Comparison of ENCODE assay signal across 19 cellular contexts in the genomic region with DNA sequence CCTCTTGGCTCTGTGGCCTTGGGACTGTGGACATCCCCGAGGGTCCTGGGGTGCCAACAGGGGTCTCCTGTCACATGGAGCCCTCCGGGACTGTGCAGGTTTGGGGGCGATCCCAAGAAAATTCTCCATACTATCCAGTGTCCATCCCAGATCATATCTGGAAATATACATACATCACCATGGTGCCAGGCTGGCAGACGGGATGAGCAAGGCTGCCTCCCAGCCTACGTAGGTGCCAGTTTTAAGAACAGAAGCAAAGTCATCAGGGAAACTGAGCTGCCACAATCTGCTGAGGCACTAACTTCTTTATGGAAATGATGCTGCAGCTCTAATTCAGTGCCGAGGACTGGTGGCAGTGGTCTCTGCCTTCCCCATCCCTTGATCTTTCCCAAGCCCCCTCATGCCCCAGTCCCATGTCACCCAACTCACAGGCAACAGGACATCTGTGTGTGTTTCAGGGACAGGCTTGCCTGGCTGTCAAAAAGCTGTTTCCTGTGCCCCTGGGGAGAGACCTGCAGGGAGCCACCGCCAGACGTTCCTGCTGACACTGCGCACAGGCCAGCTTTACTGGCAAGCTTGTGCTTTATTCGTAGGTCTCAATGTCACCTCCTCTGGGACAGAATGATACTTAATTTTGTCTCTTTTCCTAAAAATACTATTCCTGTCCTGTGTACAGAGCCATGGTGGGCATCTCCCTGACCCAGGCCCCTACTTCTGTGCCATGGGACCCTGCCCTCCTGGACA. TPM values are rescaled to one million over a fixed set of nuclear protein-coding genes. Genes with fewer than 3 reads are reported as not detected.
"Had no signal": no experiment of that assay in that cellular context is flagged by ENCODE, and none has a peak within 500 bp of the region (broad histone marks: within the 10 kb centered on the region; RNA-seq: fewer than 3 reads in every experiment).

No MANE protein-coding gene starts in this region.

- DNase-seq: activated CD4-positive, alpha-beta T cell treated with anti-CD3 and anti-CD28 coated beads, Interleukin-2, amount 50 U/mL, for 1 hour; activated CD8-positive, alpha-beta memory T cell treated with anti-CD3 and anti-CD28 coated beads for 24 hours; activated naive CD4-positive, alpha-beta T cell treated with anti-CD3 and anti-CD28 coated beads, Interleukin-2, amount 10 ng/mL, durations not matched to agents 7 days and 5 days; erythroblast; gastrocnemius medialis; islet precursor cell; mucosa of descending colon; naive thymus-derived CD4-positive, alpha-beta T cell; stimulated activated CD4-positive, alpha-beta T cell treated with anti-CD3 and anti-CD28 coated beads, Interleukin-4, amount 100 ng/mL, for 1 hour; stimulated activated naive CD4-positive, alpha-beta T cell treated with Interleukin-2 at 50 U/mL for 16 hours had no signal

- H3K27me3 ChIP-seq: cardiac muscle cell, gastrocnemius medialis, neutrophil, suprapubic skin had no signal

- ATAC-seq: activated CD4-positive, CD25-positive, alpha-beta regulatory T cell treated with anti-CD3 and anti-CD28 coated beads, Interleukin-2, amount 50 U/mL, for 24 hours; activated T-helper 17 cell treated with anti-CD3 and anti-CD28 coated beads, Interleukin-2, amount 50 U/mL, for 72 hours; gastrocnemius medialis; mucosa of descending colon; naive thymus-derived CD4-positive, alpha-beta T cell had no signal

- H3K9me3 ChIP-seq: gastrocnemius medialis, mucosa of descending colon, neutrophil had no signal

- H3K36me3 Mint-ChIP-seq: activated naive CD4-positive, alpha-beta T cell treated with anti-CD3 and anti-CD28 coated beads, Interleukin-2, amount 10 ng/mL, durations not matched to agents 7 days and 5 days; naive thymus-derived CD4-positive, alpha-beta T cell; type B pancreatic cell had no signal

- H3K27ac ChIP-seq: cardiac muscle cell, gastrocnemius medialis, neutrophil, parathyroid adenoma, suprapubic skin had no signal

- H3K9me3 Mint-ChIP-seq: activated naive CD4-positive, alpha-beta T cell treated with anti-CD3 and anti-CD28 coated beads, Interleukin-2, amount 10 ng/mL, durations not matched to agents 7 days and 5 days; activated T-helper 17 cell treated with anti-CD3 and anti-CD28 coated beads, Interleukin-2, amount 50 U/mL, for 72 hours; naive thymus-derived CD4-positive, alpha-beta T cell; T-helper 2 cell treated with Interferon-gamma antibody and Interleukin-4, amounts not matched to agents 5 μg/mL and 100 μg/mL, for 36 hours; type B pancreatic cell had no signal

- H3K9ac ChIP-seq: parathyroid adenoma had no signal

- H3K4me3 ChIP-seq: cardiac muscle cell, gastrocnemius medialis, mucosa of descending colon, suprapubic skin had no signal

- H3K27me3 Mint-ChIP-seq: activated naive CD4-positive, alpha-beta T cell treated with anti-CD3 and anti-CD28 coated beads, Interleukin-2, amount 10 ng/mL, durations not matched to agents 7 days and 5 days; type B pancreatic cell had no signal

- H3K27ac Mint-ChIP-seq: activated naive CD4-positive, alpha-beta T cell treated with anti-CD3 and anti-CD28 coated beads, Interleukin-2, amount 10 ng/mL, durations not matched to agents 7 days and 5 days; activated T-helper 17 cell treated with anti-CD3 and anti-CD28 coated beads, Interleukin-2, amount 50 U/mL, for 72 hours; naive thymus-derived CD4-positive, alpha-beta T cell; T-helper 2 cell treated with Interferon-gamma antibody and Interleukin-4, amounts not matched to agents 5 μg/mL and 100 μg/mL, for 36 hours; type B pancreatic cell had no signal

- H3K4me3 Mint-ChIP-seq: activated naive CD4-positive, alpha-beta T cell treated with anti-CD3 and anti-CD28 coated beads, Interleukin-2, amount 10 ng/mL, durations not matched to agents 7 days and 5 days; activated T-helper 17 cell treated with anti-CD3 and anti-CD28 coated beads, Interleukin-2, amount 50 U/mL, for 72 hours; naive thymus-derived CD4-positive, alpha-beta T cell; T-helper 2 cell treated with Interferon-gamma antibody and Interleukin-4, amounts not matched to agents 5 μg/mL and 100 μg/mL, for 36 hours; type B pancreatic cell had no signal

- H3K36me3 ChIP-seq: cardiac muscle cell, gastrocnemius medialis, neutrophil, suprapubic skin had no signal

- H3K4me1 ChIP-seq: parathyroid adenoma had no signal

- H2AFZ ChIP-seq: parathyroid adenoma had no signal

RNA-seq across cellular contexts. Expression of gene TEX35, which starts 15.5 kb away (rescaled TPM):
- polyA plus RNA-seq: cardiac muscle cell; naive thymus-derived CD4-positive, alpha-beta T cell had no signal

RNA-seq across cellular contexts. Expression of gene CLEC20A, which starts 31.6 kb away (rescaled TPM):
- polyA plus RNA-seq: adipose tissue; cardiac muscle cell; naive thymus-derived CD4-positive, alpha-beta T cell had no signal
